Comparison of ENCODE assay signal across 11 cellular contexts in genomic region chr1:109877776-109878175, GRCh38. TPM values are rescaled to one million over a fixed set of nuclear protein-coding genes. Genes with fewer than 3 reads are reported as not detected.
A peak's percentile ranks its signal among the peaks of the same experiment; 100 is the strongest.
DNase-seq lines count a peak whose midpoint lies in the region; ATAC-seq and TF ChIP-seq lines count a peak whose summit lies in the region.
"Had no signal": no experiment of that assay in that cellular context is flagged by ENCODE, and none has a peak within 500 bp of the region (broad histone marks: within the 10 kb centered on the region; RNA-seq: fewer than 3 reads in every experiment).

No MANE protein-coding gene starts in this region.

- peak overlapping the region; percentile 95 for H4K91ac ChIP-seq in mesenchymal stem cell (ENCODE audit: low read length)

- H3K4ac ChIP-seq in mesenchymal stem cell (ENCODE audit: low read depth in 1 of 2, low read length in 2 of 2): peak overlapping the region; percentile 45 to 94

- H3K9me3 ChIP-seq in HUES6 (ENCODE audit: control insufficient read depth, insufficient read depth, low read depth, low read length): no peaks in the 10 kb centered on the region
- H3K9me3 ChIP-seq in mesenchymal stem cell (ENCODE audit: control insufficient read depth, low read length): no peaks in the 10 kb centered on the region
- H3K9me3 ChIP-seq in stomach: no peaks in the 10 kb centered on the region

- peak overlapping the region; percentile 71 for H2BK5ac ChIP-seq in mesenchymal stem cell (ENCODE audit: low read depth, low read length, poor library complexity, severe bottlenecking)

- H3K27me3 Mint-ChIP-seq in brain: peaks cover 3% of the 10 kb centered on the region

- 67% methylated on average over 3 of the region's 3 CpGs for WGBS in mesenchymal stem cell
- 49 to 75% (median 65%) methylated on average over 3 of the region's 3 CpGs for WGBS in stomach, 5 donors

- peak overlapping the region; percentile 33 to 76 for H2BK12ac ChIP-seq in mesenchymal stem cell (ENCODE audit: low read length in 2 of 2)

- no peak overlapping the region for H3K23ac ChIP-seq in mesenchymal stem cell (ENCODE audit: low read length in 2 of 2)

- no peak for ATAC-seq in HG03095 (IDR thresholded peaks at IDR 0.05; ENCODE audit: unreplicated experiment)
- ATAC-seq: activated T-cell treated with anti-CD3 and anti-CD28 coated beads, Interleukin-2, amount 50 U/mL, for 4 hours had no signal

- peak overlapping the region in 4 of 5 experiments; percentile 29 to 78 (median 70) for H3K27ac Mint-ChIP-seq in brain

- intact Hi-C loops in stomach (cut with DNase I; ENCODE audit: low total_unique reads): no loop called here

- no peak overlapping the region for H3K4me2 ChIP-seq in mesenchymal stem cell (ENCODE audit: low read length, poor library complexity, severe bottlenecking)

- peaks cover 40% of the 10 kb centered on the region for H3K4me1 Mint-ChIP-seq in brain

- DNase-seq in mesenchymal stem cell: no peak
- DNase-seq in stomach: no peak
- no peak for DNase-seq in NCI-H2029 (lab: John Stamatoyannopoulos, UW)
- DNase-seq in OCI-M1 (lab: John Stamatoyannopoulos, UW): no peak
- no peak for DNase-seq in GM19238 (ENCODE audit: insufficient read length, low spot score)
- DNase-seq: activated T-cell treated with anti-CD3 and anti-CD28 coated beads, Interleukin-2, amount 50 U/mL, for 4 hours; cerebellar nuclear complex; NCI-H526 had no signal

- no peak for TF ChIP-seq POLR2A in stomach (IDR thresholded peaks at IDR 0.05)

- peak overlapping the region; percentile 57 for H2AFZ ChIP-seq in mesenchymal stem cell (ENCODE audit: low read depth, low read length)

- H3K27ac ChIP-seq in HUES6 (ENCODE audit: low read depth, low read length) (peak overlapping the region; percentile 76; the same call in 1 of the 2 replicates), mesenchymal stem cell (ENCODE audit: low read length, poor library complexity, severe bottlenecking) (peak overlapping the region; percentile 99), stomach (peak overlapping the region; percentile 41 to 85 (median 78))

- H3K27me3 ChIP-seq in HUES6 (ENCODE audit: control insufficient read depth, insufficient read depth, low read length) (no peaks in the 10 kb centered on the region), mesenchymal stem cell (ENCODE audit: control insufficient read depth in 1 of 2, insufficient read depth in 1 of 2, low read length in 2 of 2) (no peaks in the 10 kb centered on the region), stomach (no peaks in the 10 kb centered on the region)

- peak overlapping the region; percentile 94 to 98 for H3K18ac ChIP-seq in mesenchymal stem cell (ENCODE audit: low read depth in 1 of 2, low read length in 2 of 2)

- H3K9ac ChIP-seq in HUES6 (ENCODE audit: low read length): peak overlapping the region; percentile 57
- H3K9ac ChIP-seq in mesenchymal stem cell (ENCODE audit: low read length): peak overlapping the region; percentile 82

- no peak for TF ChIP-seq CTCF in brain (conservative IDR thresholded peaks at IDR 0.05)
- no peak for TF ChIP-seq CTCF in stomach (IDR thresholded peaks at IDR 0.05)

- H2AK5ac ChIP-seq in mesenchymal stem cell (ENCODE audit: low read length, severe bottlenecking): peak overlapping the region; percentile 21

- no peaks in the 10 kb centered on the region for H3K36me3 Mint-ChIP-seq in brain

- peaks cover 64% of the 10 kb centered on the region for H3K4me1 ChIP-seq in HUES6 (ENCODE audit: control insufficient read depth, insufficient read depth, low read length)
- H3K4me1 ChIP-seq in mesenchymal stem cell (ENCODE audit: control insufficient read depth, insufficient read depth, low read depth, low read length): peaks cover 36% of the 10 kb centered on the region
- H3K4me1 ChIP-seq in stomach: peaks cover 12 to 45% (median 22%) of the 10 kb centered on the region in 4 donors

- H3K14ac ChIP-seq in mesenchymal stem cell (ENCODE audit: low read length in 2 of 2): peak overlapping the region in 1 of 2 experiments; percentile 88

- no peaks in the 10 kb centered on the region for H3K79me1 ChIP-seq in mesenchymal stem cell (replicated peaks; ENCODE audit: low read length, poor library complexity, severe bottlenecking)

- H3K4me3 ChIP-seq in HUES6 (ENCODE audit: low read depth, low read length): no peak overlapping the region; the same call in 1 of the 2 replicates
- peak overlapping the region in 1 of 2 experiments; percentile 32 for H3K4me3 ChIP-seq in mesenchymal stem cell (ENCODE audit: insufficient read depth in 1 of 2, low read depth in 1 of 2, low read length in 2 of 2)
- no peak overlapping the region for H3K4me3 ChIP-seq in stomach

- peak overlapping the region; percentile 74 for H2BK120ac ChIP-seq in mesenchymal stem cell (ENCODE audit: low read depth, low read length)

- TF ChIP-seq EP300 in stomach (IDR thresholded peaks at IDR 0.05): no peak

- H3K4me3 Mint-ChIP-seq in brain: no peak overlapping the region
- H3K4me3 Mint-ChIP-seq: activated T-cell treated with anti-CD3 and anti-CD28 coated beads, Interleukin-2, amount 50 U/mL, for 4 hours had no signal

- no peaks in the 10 kb centered on the region for H3K9me3 Mint-ChIP-seq in brain
- H3K9me3 Mint-ChIP-seq: activated T-cell treated with anti-CD3 and anti-CD28 coated beads, Interleukin-2, amount 50 U/mL, for 4 hours had no signal

- peak overlapping the region; percentile 44 for H2BK15ac ChIP-seq in mesenchymal stem cell (ENCODE audit: low read depth, poor library complexity, severe bottlenecking)

- H3K36me3 ChIP-seq in HUES6 (ENCODE audit: control insufficient read depth, insufficient read depth, low read length) (no peaks in the 10 kb centered on the region), mesenchymal stem cell (ENCODE audit: control insufficient read depth in 1 of 2, insufficient read depth in 2 of 2, low read depth in 1 of 2, low read length in 2 of 2) (no peaks in the 10 kb centered on the region), stomach (no peaks in the 10 kb centered on the region)

- peak overlapping the region; percentile 95 for H4K8ac ChIP-seq in mesenchymal stem cell (ENCODE audit: low read length)

RNA-seq across cellular contexts. Expression of gene CSF1, which starts 32.9 kb away (rescaled TPM):
- polyA plus RNA-seq in brain (ENCODE audit: insufficient read depth, low read depth, low replicate concordance) (10.5 TPM), stomach (1 to 10 TPM; 6.6 to 9.8 (median 9.1) TPM)
- 111 TPM for polyA plus RNA-seq in mesenchymal stem cell (2013, experiment 1 of 2)
- 109 TPM for polyA plus RNA-seq in mesenchymal stem cell (2013, experiment 2 of 2)
- 10 to 100 TPM in 4 of 5 donors, 1 to 10 TPM in 1; 9.4 to 82.3 (median 47.1) TPM for total RNA-seq in stomach
